Comparison of ENCODE assay signal across 11 cellular contexts in the genomic region with DNA sequence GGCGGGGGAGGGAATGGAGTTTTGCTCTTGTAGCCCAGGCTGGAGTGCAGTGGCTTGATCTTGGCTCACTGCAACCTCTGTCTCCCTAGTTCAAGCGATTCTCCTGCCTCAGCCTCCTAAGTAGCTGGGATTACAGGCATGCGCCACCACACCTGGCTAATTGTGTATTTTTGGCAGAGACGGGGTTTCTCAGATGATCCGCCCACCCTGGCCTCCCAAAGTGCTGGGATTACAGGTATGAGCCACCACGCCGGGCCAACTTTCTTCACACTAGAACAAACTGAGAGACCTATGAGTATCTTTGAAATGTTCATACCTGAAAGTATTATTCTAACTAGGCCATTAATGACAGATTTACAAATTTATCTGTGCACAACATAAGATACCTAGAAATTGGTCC. TPM values are rescaled to one million over a fixed set of nuclear protein-coding genes. Genes with fewer than 3 reads are reported as not detected.
DNase-seq lines count a peak whose midpoint lies in the region; ATAC-seq and TF ChIP-seq lines count a peak whose summit lies in the region.
"Not testable (repeated sequence)": the region's sequence is repeated elsewhere in the genome, so short reads cannot be mapped to it uniquely, and the experiment has no call there.
"Had no signal": no experiment of that assay in that cellular context is flagged by ENCODE, and none has a peak within 500 bp of the region (broad histone marks: within the 10 kb centered on the region; RNA-seq: fewer than 3 reads in every experiment).

No MANE protein-coding gene starts in this region.

- H3K9me3 ChIP-seq in CD4-positive, CD25-positive, alpha-beta regulatory T cell (ENCODE audit: control insufficient read depth in 2 of 2, low read length in 2 of 2); neutrophil; spleen: not testable (repeated sequence)

- not testable (repeated sequence) for ATAC-seq in CD4-positive, CD25-positive, alpha-beta regulatory T cell (ENCODE audit: low read depth in 2 of 2); activated T-cell treated with anti-CD3 and anti-CD28 coated beads, Interleukin-2, amount 50 U/mL, for 72 hours (replicated peaks in 1 of 2)

- not testable (repeated sequence) for H3K36me3 Mint-ChIP-seq in CD4-positive, CD25-positive, alpha-beta regulatory T cell; activated T-cell treated with anti-CD3 and anti-CD28 coated beads, Interleukin-2, amount 50 U/mL, for 72 hours (ENCODE audit: insufficient read depth in 2 of 2); activated naive CD8-positive, alpha-beta T cell
- peaks cover 26% of the 10 kb centered on the region for H3K36me3 Mint-ChIP-seq in activated CD4-positive, alpha-beta memory T cell treated with anti-CD3 and anti-CD28 coated beads, Interleukin-2, amount 10 ng/mL, durations not matched to agents 7 days and 5 days (ENCODE audit: low read depth)

- not testable (repeated sequence) for TF ChIP-seq POLR2A in spleen (IDR thresholded peaks at IDR 0.05)

- H3K27ac Mint-ChIP-seq in CD4-positive, CD25-positive, alpha-beta regulatory T cell: not testable (repeated sequence)
- H3K27ac Mint-ChIP-seq in activated CD4-positive, alpha-beta memory T cell treated with anti-CD3 and anti-CD28 coated beads, Interleukin-2, amount 10 ng/mL, durations not matched to agents 7 days and 5 days: peak overlapping the region; percentile 31
- H3K27ac Mint-ChIP-seq in activated T-cell treated with anti-CD3 and anti-CD28 coated beads, Interleukin-2, amount 50 U/mL, for 72 hours: peak overlapping the region; percentile 60
- H3K27ac Mint-ChIP-seq in activated naive CD8-positive, alpha-beta T cell: peak overlapping the region; percentile 28

- TF ChIP-seq CTCF in neutrophil (IDR thresholded peaks at IDR 0.05); spleen (IDR thresholded peaks at IDR 0.05 in 8 of 11, conservative IDR thresholded peaks at IDR 0.05 in 3 of 11): not testable (repeated sequence)

- H3K4me3 Mint-ChIP-seq in CD4-positive, CD25-positive, alpha-beta regulatory T cell: peak overlapping the region; percentile 1 to 52 (median 34)
- not testable (repeated sequence) for H3K4me3 Mint-ChIP-seq in activated CD4-positive, alpha-beta memory T cell treated with anti-CD3 and anti-CD28 coated beads, Interleukin-2, amount 10 ng/mL, durations not matched to agents 7 days and 5 days; activated T-cell treated with anti-CD3 and anti-CD28 coated beads, Interleukin-2, amount 50 U/mL, for 72 hours; activated naive CD8-positive, alpha-beta T cell

- H3K4me1 Mint-ChIP-seq in CD4-positive, CD25-positive, alpha-beta regulatory T cell: peaks cover 20 to 87% (median 53%) of the 10 kb centered on the region in 4 donors
- H3K4me1 Mint-ChIP-seq in activated CD4-positive, alpha-beta memory T cell treated with anti-CD3 and anti-CD28 coated beads, Interleukin-2, amount 10 ng/mL, durations not matched to agents 7 days and 5 days: peaks cover 58% of the 10 kb centered on the region
- peaks cover 77% of the 10 kb centered on the region for H3K4me1 Mint-ChIP-seq in activated T-cell treated with anti-CD3 and anti-CD28 coated beads, Interleukin-2, amount 50 U/mL, for 72 hours (ENCODE audit: low read depth)
- peaks cover 69% of the 10 kb centered on the region for H3K4me1 Mint-ChIP-seq in activated naive CD8-positive, alpha-beta T cell (ENCODE audit: low read depth)

- CTCF ChIA-PET in activated CD4-positive, alpha-beta memory T cell treated with anti-CD3 and anti-CD28 coated beads, Interleukin-2, amount 10 ng/mL, durations not matched to agents 7 days and 5 days (lab: Charles Lee): interaction anchor here (0.6 kb wide), 1 partner anchor 13 kb away, joined by 4 read pairs; no protein-coding TSS in a partner anchor

- H3K27me3 ChIP-seq in CD4-positive, CD25-positive, alpha-beta regulatory T cell (ENCODE audit: control insufficient read depth, insufficient read depth, low read length); neutrophil; spleen (replicated peaks in 1 of 7): not testable (repeated sequence)

- not testable (repeated sequence) for H3K4me3 ChIP-seq in CD4-positive, CD25-positive, alpha-beta regulatory T cell (ENCODE audit: low read depth, low read length); neutrophil (ENCODE audit: low read depth in 1 of 2, low read length in 1 of 2); spleen

- POLR2A ChIA-PET in activated CD4-positive, alpha-beta memory T cell treated with anti-CD3 and anti-CD28 coated beads, Interleukin-2, amount 10 ng/mL, durations not matched to agents 7 days and 5 days (lab: Charles Lee): not testable (repeated sequence)

- not testable (repeated sequence) for H3K36me3 ChIP-seq in CD4-positive, CD25-positive, alpha-beta regulatory T cell (ENCODE audit: control insufficient read depth, insufficient read depth, low read length); neutrophil
- H3K36me3 ChIP-seq in spleen: peaks cover 0 to 17% (median 2%) of the 10 kb centered on the region in 6 donors

- WGBS in spleen, 5 donors: 90 to 98% (median 96%) methylated on average over 7 of the region's 7 CpGs

- not testable (repeated sequence) for H3K27me3 Mint-ChIP-seq in CD4-positive, CD25-positive, alpha-beta regulatory T cell; activated CD4-positive, alpha-beta memory T cell treated with anti-CD3 and anti-CD28 coated beads, Interleukin-2, amount 10 ng/mL, durations not matched to agents 7 days and 5 days; activated T-cell treated with anti-CD3 and anti-CD28 coated beads, Interleukin-2, amount 50 U/mL, for 72 hours (ENCODE audit: low read depth); activated naive CD8-positive, alpha-beta T cell

- H3K4me1 ChIP-seq in CD4-positive, CD25-positive, alpha-beta regulatory T cell (ENCODE audit: control insufficient read depth, insufficient read depth, low read length, poor library complexity, severe bottlenecking): peaks cover 57% of the 10 kb centered on the region
- H3K4me1 ChIP-seq in neutrophil (ENCODE audit: control insufficient read depth in 1 of 2, insufficient read depth in 1 of 2, low read depth in 1 of 2, low read length in 1 of 2): peaks cover 46 to 47% of the 10 kb centered on the region in 2 experiments
- peaks cover 49 to 97% (median 88%) of the 10 kb centered on the region in 6 donors for H3K4me1 ChIP-seq in spleen

- not testable (repeated sequence) for H3K9me3 Mint-ChIP-seq in CD4-positive, CD25-positive, alpha-beta regulatory T cell; activated CD4-positive, alpha-beta memory T cell treated with anti-CD3 and anti-CD28 coated beads, Interleukin-2, amount 10 ng/mL, durations not matched to agents 7 days and 5 days; activated T-cell treated with anti-CD3 and anti-CD28 coated beads, Interleukin-2, amount 50 U/mL, for 72 hours; activated naive CD8-positive, alpha-beta T cell (ENCODE audit: low read depth)

- intact Hi-C loops in spleen (cut with DNase I; ENCODE audit: low total_unique reads): not testable (repeated sequence)

- not testable (repeated sequence) for H3K27ac ChIP-seq in CD4-positive, CD25-positive, alpha-beta regulatory T cell (ENCODE audit: insufficient read depth, low read length, poor library complexity, severe bottlenecking); spleen
- peak overlapping the region; percentile 9 for H3K27ac ChIP-seq in neutrophil

- DNase-seq in CD4-positive, CD25-positive, alpha-beta regulatory T cell; activated CD4-positive, alpha-beta memory T cell treated with anti-CD3 and anti-CD28 coated beads, Interleukin-2, amount 10 ng/mL, durations not matched to agents 7 days and 5 days; activated T-cell treated with anti-CD3 and anti-CD28 coated beads, Interleukin-2, amount 50 U/mL, for 72 hours: not testable (repeated sequence)
- DNase-seq in mesenteric fat pad (ENCODE audit: low spot score) (peak; percentile 43), spleen (peak; percentile 23)

RNA-seq across cellular contexts. Expression of a gene that starts 6.7 kb away (rescaled TPM):
- total RNA-seq in CD4-positive, CD25-positive, alpha-beta regulatory T cell: 124 TPM
- 10 to 100 TPM; 30.8 to 61.2 (median 47.9) TPM for polyA plus RNA-seq in CD4-positive, CD25-positive, alpha-beta regulatory T cell
- total RNA-seq in activated CD4-positive, alpha-beta memory T cell treated with anti-CD3 and anti-CD28 coated beads, Interleukin-2, amount 10 ng/mL, durations not matched to agents 7 days and 5 days: 100 to 1,000 TPM; 104 to 105 TPM
- 100 to 1,000 TPM; 128 to 149 TPM for total RNA-seq in activated T-cell treated with anti-CD3 and anti-CD28 coated beads, Interleukin-2, amount 50 U/mL, for 72 hours
- total RNA-seq in mesenteric fat pad: 127 TPM
- 100 to 1,000 TPM; 107 to 171 (median 122) TPM for total RNA-seq in spleen
- polyA plus RNA-seq in spleen: 10 to 100 TPM; 18.5 to 39.2 (median 30.9) TPM

RNA-seq across cellular contexts. Expression of a gene that starts 19.1 kb away (rescaled TPM):
- total RNA-seq in CD4-positive, CD25-positive, alpha-beta regulatory T cell: 19.5 TPM
- 10 to 100 TPM; 50.7 to 86.1 (median 76.1) TPM for polyA plus RNA-seq in CD4-positive, CD25-positive, alpha-beta regulatory T cell
- total RNA-seq in activated CD4-positive, alpha-beta memory T cell treated with anti-CD3 and anti-CD28 coated beads, Interleukin-2, amount 10 ng/mL, durations not matched to agents 7 days and 5 days: 10 to 100 TPM; 42.3 to 45.2 TPM
- total RNA-seq in activated T-cell treated with anti-CD3 and anti-CD28 coated beads, Interleukin-2, amount 50 U/mL, for 72 hours: 10 to 100 TPM; 37.0 to 40.1 TPM
- total RNA-seq in mesenteric fat pad (50.7 TPM), spleen (100 to 1,000 TPM in 1 of 7 donors, 10 to 100 TPM in 6; 26.1 to 101 (median 30.6) TPM)
- polyA plus RNA-seq in spleen: 10 to 100 TPM; 40.9 to 55.2 (median 47.4) TPM

RNA-seq across cellular contexts. Expression of a gene that starts 32.5 kb away (rescaled TPM):
- 23.7 TPM for total RNA-seq in CD4-positive, CD25-positive, alpha-beta regulatory T cell
- 10 to 100 TPM; 48.7 to 54.4 (median 50.9) TPM for polyA plus RNA-seq in CD4-positive, CD25-positive, alpha-beta regulatory T cell
- 10 to 100 TPM; 18.1 to 18.2 TPM for total RNA-seq in activated CD4-positive, alpha-beta memory T cell treated with anti-CD3 and anti-CD28 coated beads, Interleukin-2, amount 10 ng/mL, durations not matched to agents 7 days and 5 days
- 10 to 100 TPM; 17.2 to 18.6 TPM for total RNA-seq in activated T-cell treated with anti-CD3 and anti-CD28 coated beads, Interleukin-2, amount 50 U/mL, for 72 hours
- total RNA-seq in mesenteric fat pad (12.6 TPM), spleen (10 to 100 TPM; 14.3 to 22.4 (median 19.4) TPM)
- 10 to 100 TPM in 1 of 3 donors, 1 to 10 TPM in 2; 8.7 to 13.3 (median 9.7) TPM for polyA plus RNA-seq in spleen

RNA-seq across cellular contexts. Expression of a gene that starts 32.6 kb away (rescaled TPM):
- 70.6 TPM for total RNA-seq in CD4-positive, CD25-positive, alpha-beta regulatory T cell
- 100 to 1,000 TPM; 112 to 129 (median 121) TPM for polyA plus RNA-seq in CD4-positive, CD25-positive, alpha-beta regulatory T cell
- 10 to 100 TPM; 95.6 to 99.9 TPM for total RNA-seq in activated CD4-positive, alpha-beta memory T cell treated with anti-CD3 and anti-CD28 coated beads, Interleukin-2, amount 10 ng/mL, durations not matched to agents 7 days and 5 days
- 10 to 100 TPM; 78.9 to 84.2 TPM for total RNA-seq in activated T-cell treated with anti-CD3 and anti-CD28 coated beads, Interleukin-2, amount 50 U/mL, for 72 hours
- total RNA-seq in mesenteric fat pad (72.8 TPM), spleen (10 to 100 TPM; 53.1 to 76.7 (median 68.5) TPM)
- 100 to 1,000 TPM; 122 to 141 (median 137) TPM for polyA plus RNA-seq in spleen

RNA-seq across cellular contexts. Expression of a gene that starts 40.2 kb away (rescaled TPM):
- 0.27 TPM for total RNA-seq in CD4-positive, CD25-positive, alpha-beta regulatory T cell
- not detected for polyA plus RNA-seq in CD4-positive, CD25-positive, alpha-beta regulatory T cell
- under 1 TPM in 1 of 2 experiments, not detected in 1; 0.15 TPM for total RNA-seq in activated CD4-positive, alpha-beta memory T cell treated with anti-CD3 and anti-CD28 coated beads, Interleukin-2, amount 10 ng/mL, durations not matched to agents 7 days and 5 days
- total RNA-seq in activated T-cell treated with anti-CD3 and anti-CD28 coated beads, Interleukin-2, amount 50 U/mL, for 72 hours: under 1 TPM; 0.16 to 0.24 TPM
- total RNA-seq in mesenteric fat pad (0.55 TPM), spleen (not detected)
- under 1 TPM in 2 of 3 donors, not detected in 1; 0.07 to 0.22 TPM for polyA plus RNA-seq in spleen
- total RNA-seq: GM23248, H4 had no signal
- polyA plus RNA-seq: A549; CD8-positive, alpha-beta memory T cell; GM23248 had no signal
